2 cellular contexts compared by ENCODE assay signal in genomic region chr11:60133917-60134316, GRCh38.
A peak's percentile ranks its signal among the peaks of the same experiment; 100 is the strongest.
TF ChIP-seq lines count a peak whose summit lies in the region.

No MANE protein-coding gene starts in this region.

TF ChIP-seq in HEK293, 187 proteins besides CTCF, POLR2A, EP300 and RAD21:
- no peak for TF ChIP-seq BCL11A (tag by site-specific recombination; IDR thresholded peaks at IDR 0.05; ENCODE audit: low read depth)
- no peak for TF ChIP-seq ZFHX2 (tag by site-specific recombination; conservative IDR thresholded peaks at IDR 0.05)
- TF ChIP-seq ZNF585B (tag by site-specific recombination; IDR thresholded peaks at IDR 0.05), result peak; percentile 70
- no peak for TF ChIP-seq ZNF433 (tag by site-specific recombination; IDR thresholded peaks at IDR 0.05; ENCODE audit: low read depth)

TF ChIP-seq in K562, 482 proteins besides CTCF, POLR2A, EP300 and RAD21:
- no peak for TF ChIP-seq CBX1 (IDR thresholded peaks at IDR 0.05; ENCODE audit: low read depth)
- no peak for TF ChIP-seq BDP1 (IDR thresholded peaks at IDR 0.05; ENCODE audit: insufficient read depth, insufficient read length)
- TF ChIP-seq PBX2 (CRISPR knock-in tag; IDR thresholded peaks at IDR 0.05; ENCODE audit: low read depth), result no peak
- TF ChIP-seq PBX2 (tag; conservative IDR thresholded peaks at IDR 0.05; ENCODE audit: low read depth), result no peak
- 0 out of 3 replicates have a peak, but pooled peaks of 1 of the 2 experiments have one; percentile 33 for TF ChIP-seq CBX3 (IDR thresholded peaks at IDR 0.05; ENCODE audit: borderline replicate concordance in 1 of 2, low read length in 2 of 2)
- TF ChIP-seq ELK1 (CRISPR knock-in tag; IDR thresholded peaks at IDR 0.05), result no peak
- no peak for TF ChIP-seq LEF1 (IDR thresholded peaks at IDR 0.05)
- peak; percentile 63 for TF ChIP-seq ZFP36 (IDR thresholded peaks at IDR 0.05; ENCODE audit: low read depth, low read length, partially characterized antibody)
- TF ChIP-seq TRIM28 (IDR thresholded peaks at IDR 0.05), result 0 out of 2 replicates have a peak, but pooled peaks have one; percentile 20
